8 cellular contexts compared by ENCODE assay signal in the genomic region with DNA sequence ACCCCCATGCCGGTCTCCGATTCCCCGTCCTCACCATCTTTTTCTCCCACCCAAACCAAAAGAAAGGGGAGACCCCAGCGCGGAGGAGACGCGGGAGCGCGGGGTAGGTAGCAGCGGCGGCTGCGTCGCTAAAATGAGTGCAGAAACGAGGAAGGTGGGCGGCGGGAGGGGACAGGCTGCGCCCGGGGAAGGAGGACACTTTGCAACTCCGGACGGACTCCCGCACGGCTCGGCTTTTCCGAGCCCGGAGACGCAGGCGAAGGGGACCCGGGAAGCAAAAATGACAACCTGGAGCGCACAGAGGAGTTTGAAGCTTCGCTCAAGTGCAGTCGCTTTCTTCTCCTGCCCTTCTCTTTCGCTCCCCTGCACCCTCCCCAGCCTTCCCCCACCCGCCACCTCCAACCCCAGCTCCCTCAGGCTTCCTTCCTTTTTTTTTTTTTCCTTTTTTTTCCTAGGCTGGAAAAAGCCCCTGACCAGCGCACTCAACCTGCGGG. TPM values are rescaled to one million over a fixed set of nuclear protein-coding genes. Genes with fewer than 3 reads are reported as not detected.
A peak's percentile ranks its signal among the peaks of the same experiment; 100 is the strongest.
DNase-seq lines count a peak whose midpoint lies in the region; ATAC-seq and TF ChIP-seq lines count a peak whose summit lies in the region.

No MANE protein-coding gene starts in this region.

- TF ChIP-seq CTCF in Panc1 (IDR thresholded peaks at IDR 0.05) = no peak

- POLR2A ChIA-PET in Panc1 (lab: Charles Lee) = interaction anchor here (0.6 kb wide), 1 partner anchor 104 kb away, joined by 7 read pairs; no protein-coding TSS in a partner anchor

- ATAC-seq in Panc1 = peak; percentile 43
- ATAC-seq in GM19324 (IDR thresholded peaks at IDR 0.05; ENCODE audit: low FRiP score, unreplicated experiment) = no peak

- in situ Hi-C loops in Panc1 (cut with HindIII; ENCODE audit: low pct_unique_long_range_greater_than_20kb, low sequenced_read_pairs) = no loop called here

- CTCF ChIA-PET in Panc1 (lab: Charles Lee) = interaction anchor here (0.6 kb wide), 2 partner anchors 127 to 486 kb away, joined by 4 to 10 read pairs; no protein-coding TSS in a partner anchor

- no peak for DNase-seq in Panc1 (ENCODE audit: low read depth, low spot score)
- DNase-seq in astrocyte of the hippocampus (ENCODE audit: low read depth, low spot score) = peak; percentile 50
- DNase-seq in iris pigment epithelial cell (ENCODE audit: low read depth) = peak; percentile 10
- DNase-seq in stimulated activated CD4-positive, alpha-beta T cell treated with anti-CD3 and anti-CD28 coated beads, Interleukin-1b, Interleukin-23, amount 100 ng/mL, for 48 hours = peak; percentile 40
- DNase-seq in NCI-H69 (lab: John Stamatoyannopoulos, UW) = no peak
- DNase-seq in SIG-M5 (lab: John Stamatoyannopoulos, UW) = no peak

- H3K27me3 ChIP-seq in Panc1 (ENCODE audit: control insufficient read depth, insufficient read depth, low read length) = no peaks in the 10 kb centered on the region; the same call in 1 of the 2 replicates

- no TSS peak for BruUV-seq in Panc1 (replicated peaks; lab: Mats Ljungman, UMichigan)

- H3K4me1 ChIP-seq in Panc1 (ENCODE audit: control insufficient read depth, insufficient read depth, low read length) = no peaks in the 10 kb centered on the region

- H3K36me3 ChIP-seq in Panc1 (ENCODE audit: control insufficient read depth, insufficient read depth, low read length) = no peaks in the 10 kb centered on the region

- intact Hi-C loops in Panc1 (cut with micrococcal nuclease; ENCODE audit: unreplicated experiment) = loop anchor here (10.0 kb wide), 1 partner anchor 486 kb away; no protein-coding TSS in a partner anchor

- no peak overlapping the region; the same call in 1 of the 2 replicates for H3K27ac ChIP-seq in Panc1 (ENCODE audit: low read length)

- no peaks in the 10 kb centered on the region for H3K9me3 ChIP-seq in Panc1 (ENCODE audit: control insufficient read depth, insufficient read depth, low read depth, low read length)

- H3K4me3 ChIP-seq in GM08714 (ENCODE audit: low read length) (peak overlapping the region; percentile 98), Panc1 (ENCODE audit: low read depth in 2 of 2, low read length in 2 of 2) (peak overlapping the region; percentile 49 to 56)

RNA-seq across cellular contexts. Expression of a gene that starts 0.5 kb away (rescaled TPM):
- 1.3 TPM for total RNA-seq in Panc1 (2021; ENCODE audit: unreplicated experiment)
- polyA plus RNA-seq in Panc1 (2012; ENCODE audit: insufficient read length) = 0.97 TPM

Comparison
In these comparisons a context has a peak if more than half of its experiments do, and no peak if none do; other contexts are left out.
1. DNase-seq: peak in astrocyte of the hippocampus (single experiment), iris pigment epithelial cell (single experiment) and stimulated activated CD4-positive, alpha-beta T cell treated with anti-CD3 and anti-CD28 coated beads, Interleukin-1b, Interleukin-23, amount 100 ng/mL, for 48 hours (single experiment); none in Panc1 (single experiment), NCI-H69 (single experiment) and SIG-M5 (single experiment).